Comparison of ENCODE assay signal across 34 cellular contexts in the genomic region with DNA sequence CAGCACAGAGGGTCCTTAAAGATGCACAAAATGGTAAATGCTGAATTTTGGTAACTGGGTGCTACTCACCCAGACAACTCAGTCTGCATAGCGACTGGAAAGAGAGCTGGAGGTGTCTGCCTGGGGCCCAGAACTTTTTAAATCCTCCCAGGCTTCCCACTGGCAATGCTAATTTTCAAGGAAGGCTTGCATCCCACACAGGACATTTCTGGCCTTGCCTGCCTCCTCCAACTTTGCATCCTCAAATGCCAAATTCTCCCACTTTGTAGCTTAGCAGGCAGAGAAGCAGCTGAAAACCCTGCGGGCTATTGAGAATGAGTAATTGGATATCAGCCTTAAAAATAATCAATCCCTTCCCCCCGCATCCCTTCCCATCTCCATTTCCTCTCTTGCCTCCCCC.
"Had no signal": no experiment of that assay in that cellular context is flagged by ENCODE, and none has a peak within 500 bp of the region (broad histone marks: within the 10 kb centered on the region; RNA-seq: fewer than 3 reads in every experiment).

No MANE protein-coding gene starts in this region.

- H3K9me3 Mint-ChIP-seq: activated CD4-positive, alpha-beta memory T cell treated with anti-CD3 and anti-CD28 coated beads, Interleukin-2, amount 10 ng/mL, durations not matched to agents 7 days and 5 days had no signal

- ATAC-seq: activated CD8-positive, alpha-beta memory T cell treated with anti-CD3 and anti-CD28 coated beads, Interleukin-2, amount 10 ng/mL, durations not matched to agents 7 days and 5 days; Right ventricle myocardium inferior had no signal

- H3K4me2 ChIP-seq: PC-9 had no signal

- H3K27ac Mint-ChIP-seq: activated CD4-positive, alpha-beta memory T cell treated with anti-CD3 and anti-CD28 coated beads, Interleukin-2, amount 10 ng/mL, durations not matched to agents 7 days and 5 days; activated CD8-positive, alpha-beta memory T cell treated with anti-CD3 and anti-CD28 coated beads, Interleukin-2, amount 10 ng/mL, durations not matched to agents 7 days and 5 days; activated naive CD8-positive, alpha-beta T cell treated with anti-CD3 and anti-CD28 coated beads for 36 hours had no signal

- DNase-seq: activated CD4-positive, alpha-beta memory T cell treated with anti-CD3 and anti-CD28 coated beads, Interleukin-2, amount 10 ng/mL, durations not matched to agents 7 days and 5 days; activated CD4-positive, alpha-beta T cell treated with anti-CD3 and anti-CD28 coated beads for 1 hour; activated CD4-positive, alpha-beta T cell treated with anti-CD3 and anti-CD28 coated beads for 48 hours; activated CD4-positive, CD25-positive, alpha-beta regulatory T cell; activated CD8-positive, alpha-beta memory T cell treated with anti-CD3 and anti-CD28 coated beads for 24 hours; activated CD8-positive, alpha-beta memory T cell treated with anti-CD3 and anti-CD28 coated beads, Interleukin-2, amount 10 ng/mL, durations not matched to agents 7 days and 5 days; activated CD8-positive, alpha-beta memory T cell treated with anti-CD3 and anti-CD28 coated beads, Interleukin-2, amount 50 U/mL, for 48 hours; activated effector memory CD4-positive, alpha-beta T cell treated with Interleukin-2 at 50 U/mL for 16 hours; activated naive CD4-positive, alpha-beta T cell; activated naive CD4-positive, alpha-beta T cell treated with anti-CD3 and anti-CD28 coated beads, Interleukin-2, amount 50 U/mL, for 16 hours; activated naive CD8-positive, alpha-beta T cell treated with anti-CD3 and anti-CD28 coated beads for 36 hours; activated T-cell treated with anti-CD3 and anti-CD28 coated beads, Interleukin-2, amount 50 U/mL, for 48 hours; amniotic stem cell; aorta; brain microvascular endothelial cell; central memory CD4-positive, alpha-beta T cell; MM.1S; MV-4-11; NCI-H1092 treated with DMSO at 0.1 percent for 48 hours; NCI-H1417 treated with DMSO at 0.1 percent for 48 hours; NCI-H187 treated with DMSO at 0.1 percent for 48 hours; NCI-H2171; NCI-H510A; NCI-H526; NCI-H748 treated with DMSO at 0.1 percent for 48 hours; NK-92 treated with Interleukin-12 subunit alpha and Interleukin-12 subunit beta, amount 100 ng/mL, for 24 hours; PC-9; SW 1271; T-helper 1 cell; T-helper 2 cell; T-helper 9 cell had no signal

- H3K4me1 Mint-ChIP-seq: activated CD4-positive, alpha-beta memory T cell treated with anti-CD3 and anti-CD28 coated beads, Interleukin-2, amount 10 ng/mL, durations not matched to agents 7 days and 5 days; activated CD8-positive, alpha-beta memory T cell treated with anti-CD3 and anti-CD28 coated beads, Interleukin-2, amount 10 ng/mL, durations not matched to agents 7 days and 5 days; activated naive CD8-positive, alpha-beta T cell treated with anti-CD3 and anti-CD28 coated beads for 36 hours had no signal

- H3K27me3 ChIP-seq: brain microvascular endothelial cell had no signal

- H2AFZ ChIP-seq: PC-9 had no signal

- H3K27me3 Mint-ChIP-seq: activated CD4-positive, alpha-beta memory T cell treated with anti-CD3 and anti-CD28 coated beads, Interleukin-2, amount 10 ng/mL, durations not matched to agents 7 days and 5 days; activated CD8-positive, alpha-beta memory T cell treated with anti-CD3 and anti-CD28 coated beads, Interleukin-2, amount 10 ng/mL, durations not matched to agents 7 days and 5 days; activated naive CD8-positive, alpha-beta T cell treated with anti-CD3 and anti-CD28 coated beads for 36 hours had no signal

- H3K36me3 Mint-ChIP-seq: activated CD8-positive, alpha-beta memory T cell treated with anti-CD3 and anti-CD28 coated beads, Interleukin-2, amount 10 ng/mL, durations not matched to agents 7 days and 5 days; activated naive CD8-positive, alpha-beta T cell treated with anti-CD3 and anti-CD28 coated beads for 36 hours had no signal

- H3K27ac ChIP-seq: brain microvascular endothelial cell, PC-9, RWPE1, VCaP had no signal

- H3K4me3 Mint-ChIP-seq: activated CD4-positive, alpha-beta memory T cell treated with anti-CD3 and anti-CD28 coated beads, Interleukin-2, amount 10 ng/mL, durations not matched to agents 7 days and 5 days; activated CD8-positive, alpha-beta memory T cell treated with anti-CD3 and anti-CD28 coated beads, Interleukin-2, amount 10 ng/mL, durations not matched to agents 7 days and 5 days; activated naive CD8-positive, alpha-beta T cell treated with anti-CD3 and anti-CD28 coated beads for 36 hours had no signal
